Comparison of ENCODE assay signal across 8 cellular contexts in genomic region chr2:68292108-68292710, GRCh38. TPM values are rescaled to one million over a fixed set of nuclear protein-coding genes. Genes with fewer than 3 reads are reported as not detected.
A peak's percentile ranks its signal among the peaks of the same experiment; 100 is the strongest.
DNase-seq lines count a peak whose midpoint lies in the region; ATAC-seq and TF ChIP-seq lines count a peak whose summit lies in the region.

No MANE protein-coding gene starts in this region.

- H3K36me3 Mint-ChIP-seq in effector memory CD8-positive, alpha-beta T cell (ENCODE audit: insufficient read depth), result no peaks in the 10 kb centered on the region
- H3K36me3 Mint-ChIP-seq in osteocyte (ENCODE audit: unreplicated experiment), result peaks cover 4% of the 10 kb centered on the region

- no peaks in the 10 kb centered on the region for H3K9me3 Mint-ChIP-seq in effector memory CD8-positive, alpha-beta T cell
- H3K9me3 Mint-ChIP-seq in osteocyte (ENCODE audit: unreplicated experiment), result no peaks in the 10 kb centered on the region

- no peak overlapping the region for H3K27ac Mint-ChIP-seq in effector memory CD8-positive, alpha-beta T cell
- no peak overlapping the region for H3K27ac Mint-ChIP-seq in osteocyte (ENCODE audit: unreplicated experiment)

- TF ChIP-seq CTCF in osteocyte (IDR thresholded peaks at IDR 0.05), result peak; percentile 56

- peaks cover 5 to 11% of the 10 kb centered on the region in 2 donors for H3K4me1 Mint-ChIP-seq in effector memory CD8-positive, alpha-beta T cell (ENCODE audit: low read depth in 2 of 2)
- no peaks in the 10 kb centered on the region for H3K4me1 Mint-ChIP-seq in osteocyte (ENCODE audit: unreplicated experiment)

- peak; percentile 6 for DNase-seq in stimulated activated CD4-positive, alpha-beta T cell treated with anti-CD3 and anti-CD28 coated beads, Interleukin-4, amount 100 ng/mL, for 24 hours
- DNase-seq in stimulated activated CD4-positive, alpha-beta T cell treated with anti-CD3 and anti-CD28 coated beads, Interleukin-2, amount 100 ng/mL, for 48 hours, result no peak
- DNase-seq in OCI-M1 (lab: John Stamatoyannopoulos, UW), result peak; percentile 60
- DNase-seq in effector memory CD8-positive, alpha-beta T cell, result peak in 1 of 3 experiments; percentile 15
- no peak for DNase-seq in osteocyte (ENCODE audit: extremely low spot score, unreplicated experiment)
- DNase-seq in putamen (ENCODE audit: low spot score), result no peak

- ATAC-seq in HG02759 (IDR thresholded peaks at IDR 0.05; ENCODE audit: unreplicated experiment), result peak; percentile 56
- ATAC-seq in effector memory CD8-positive, alpha-beta T cell (replicated peaks), result peak; percentile 51
- no peak for ATAC-seq in HG03108 (IDR thresholded peaks at IDR 0.05; ENCODE audit: unreplicated experiment)

- H3K27me3 Mint-ChIP-seq in effector memory CD8-positive, alpha-beta T cell, result peaks cover 7 to 17% of the 10 kb centered on the region in 2 donors
- no peaks in the 10 kb centered on the region for H3K27me3 Mint-ChIP-seq in osteocyte (ENCODE audit: unreplicated experiment)

- no peak overlapping the region for H3K4me3 Mint-ChIP-seq in effector memory CD8-positive, alpha-beta T cell
- no peak overlapping the region for H3K4me3 Mint-ChIP-seq in osteocyte (ENCODE audit: unreplicated experiment)

RNA-seq across cellular contexts. Expression of gene CNRIP1, which starts 27.5 kb away (rescaled TPM):
- total RNA-seq in osteocyte, result 33.9 and 35.9 TPM in 2 replicates

RNA-seq across cellular contexts. Expression of gene PPP3R1, which starts 39.9 kb away (rescaled TPM):
- 68.4 and 69.3 TPM in 2 replicates for total RNA-seq in osteocyte

Comparison
In these comparisons a context has a peak if more than half of its experiments do, and no peak if none do; other contexts are left out.
1. DNase-seq: peak in stimulated activated CD4-positive, alpha-beta T cell treated with anti-CD3 and anti-CD28 coated beads, Interleukin-4, amount 100 ng/mL, for 24 hours (single experiment) and OCI-M1 (single experiment); none in stimulated activated CD4-positive, alpha-beta T cell treated with anti-CD3 and anti-CD28 coated beads, Interleukin-2, amount 100 ng/mL, for 48 hours (0 of 2), osteocyte (single experiment) and putamen (single experiment).